In genomic region chr18:2212846-2213245, GRCh38 we compare ENCODE assay signal across 38 cellular contexts.
"Had no signal": no experiment of that assay in that cellular context is flagged by ENCODE, and none has a peak within 500 bp of the region (broad histone marks: within the 10 kb centered on the region; RNA-seq: fewer than 3 reads in every experiment).

No MANE protein-coding gene starts in this region.

- DNase-seq: activated B cell treated with CpG ODN at 0.5 μM for 24 hours; activated CD4-positive, alpha-beta memory T cell treated with anti-CD3 and anti-CD28 coated beads, Interleukin-2, amount 10 ng/mL, durations not matched to agents 7 days and 5 days; activated CD4-positive, alpha-beta T cell treated with anti-CD3 and anti-CD28 coated beads for 4 hours; activated CD4-positive, alpha-beta T cell treated with anti-CD3 and anti-CD28 coated beads, Interleukin-2, amount 10 ng/mL, durations not matched to agents 24 days and 14 days; activated CD4-positive, alpha-beta T cell treated with anti-CD3 and anti-CD28 coated beads, Interleukin-2, amount 50 U/mL, for 48 hours; activated CD4-positive, CD25-positive, alpha-beta regulatory T cell treated with anti-CD3 and anti-CD28 coated beads, Interleukin-2, amount 50 U/mL, for 72 hours; activated CD8-positive, alpha-beta memory T cell treated with anti-CD3 and anti-CD28 coated beads for 24 hours; activated CD8-positive, alpha-beta memory T cell treated with anti-CD3 and anti-CD28 coated beads, Interleukin-2, amount 10 ng/mL, durations not matched to agents 7 days and 5 days; activated CD8-positive, alpha-beta T cell treated with anti-CD3 and anti-CD28 coated beads, Interleukin-2, amount 10 ng/mL, durations not matched to agents 7 days and 5 days; activated effector memory CD4-positive, alpha-beta T cell treated with anti-CD3 and anti-CD28 coated beads, Interleukin-2, amount 50 U/mL, for 16 hours; activated gamma-delta T cell treated with Interleukin-2 at 50 U/mL for 16 hours; activated naive CD4-positive, alpha-beta T cell; activated naive CD4-positive, alpha-beta T cell treated with anti-CD3 and anti-CD28 coated beads for 36 hours; activated naive CD4-positive, alpha-beta T cell treated with anti-CD3 and anti-CD28 coated beads, Interleukin-2, amount 50 U/mL, for 16 hours; activated naive CD8-positive, alpha-beta T cell treated with anti-CD3 and anti-CD28 coated beads for 36 hours; activated T-cell treated with anti-CD3 and anti-CD28 coated beads for 4 hours; activated T-cell treated with anti-CD3 and anti-CD28 coated beads, Interleukin-2, amount 50 U/mL, for 1 hour; activated T-cell treated with anti-CD3 and anti-CD28 coated beads, Interleukin-2, amount 50 U/mL, for 4 hours; activated T-cell treated with anti-CD3 and anti-CD28 coated beads, Interleukin-2, amount 50 U/mL, for 72 hours; adrenal gland; amniotic stem cell; aorta; caudate nucleus; cerebellar nuclear complex; T-helper 1 cell; T-helper 2 cell; T-helper 9 cell had no signal

- H3K27ac ChIP-seq: adrenal gland, cardiac muscle cell, VCaP had no signal

- ATAC-seq: activated CD8-positive, alpha-beta memory T cell treated with anti-CD3 and anti-CD28 coated beads, Interleukin-2, amount 10 ng/mL, durations not matched to agents 7 days and 5 days; activated CD8-positive, alpha-beta T cell treated with anti-CD3 and anti-CD28 coated beads, Interleukin-2, amount 10 ng/mL, durations not matched to agents 7 days and 5 days; activated naive CD4-positive, alpha-beta T cell treated with anti-CD3 and anti-CD28 coated beads, Interleukin-2, amount 50 U/mL, for 72 hours; activated T-cell treated with anti-CD3 and anti-CD28 coated beads, Interleukin-2, amount 50 U/mL, for 4 hours; activated T-cell treated with anti-CD3 and anti-CD28 coated beads, Interleukin-2, amount 50 U/mL, for 72 hours; activated T-helper 17 cell treated with anti-CD3 and anti-CD28 coated beads, Interleukin-2, amount 50 U/mL, for 72 hours had no signal

- H3K27ac Mint-ChIP-seq: activated B cell treated with CpG ODN at 0.5 μM for 24 hours; activated CD4-positive, alpha-beta memory T cell treated with anti-CD3 and anti-CD28 coated beads, Interleukin-2, amount 10 ng/mL, durations not matched to agents 7 days and 5 days; activated CD4-positive, alpha-beta T cell treated with anti-CD3 and anti-CD28 coated beads, Interleukin-2, amount 10 ng/mL, durations not matched to agents 24 days and 14 days; activated CD8-positive, alpha-beta memory T cell treated with anti-CD3 and anti-CD28 coated beads, Interleukin-2, amount 10 ng/mL, durations not matched to agents 7 days and 5 days; activated CD8-positive, alpha-beta T cell treated with anti-CD3 and anti-CD28 coated beads, Interleukin-2, amount 10 ng/mL, durations not matched to agents 7 days and 5 days; activated naive CD4-positive, alpha-beta T cell treated with anti-CD3 and anti-CD28 coated beads for 36 hours; activated naive CD4-positive, alpha-beta T cell treated with anti-CD3 and anti-CD28 coated beads, Interleukin-2, amount 50 U/mL, for 72 hours; activated naive CD8-positive, alpha-beta T cell treated with anti-CD3 and anti-CD28 coated beads for 36 hours; activated T-cell treated with anti-CD3 and anti-CD28 coated beads, Interleukin-2, amount 50 U/mL, for 72 hours; activated T-helper 1 cell treated with anti-CD3 and anti-CD28 coated beads, Interleukin-12 subunit alpha, Interleukin-12 subunit beta, Interleukin-2, Interleukin-4 antibody, amounts not matched to agents 30 ng/mL and 10 ng/mL and 1 ng/mL, durations not matched to agents 14 hours and 24 hours and 36 hours; activated T-helper 17 cell treated with anti-CD3 and anti-CD28 coated beads, Interleukin-2, amount 50 U/mL, for 72 hours; T-helper 1 cell treated with Interleukin-12 subunit alpha and Interleukin-12 subunit beta and Interleukin-4 antibody, amounts not matched to agents 30 μg/mL and 1 μg/mL, for 36 hours; T-helper 2 cell treated with Interferon-gamma antibody and Interleukin-4, amounts not matched to agents 5 μg/mL and 100 μg/mL, for 36 hours had no signal

- H3K27me3 Mint-ChIP-seq: brain had no signal

- H3K4me1 ChIP-seq: adrenal gland had no signal

- H3K9me3 Mint-ChIP-seq: activated CD4-positive, alpha-beta memory T cell treated with anti-CD3 and anti-CD28 coated beads, Interleukin-2, amount 10 ng/mL, durations not matched to agents 7 days and 5 days; activated T-helper 1 cell treated with anti-CD3 and anti-CD28 coated beads, Interleukin-12 subunit alpha, Interleukin-12 subunit beta, Interleukin-2, Interleukin-4 antibody, amounts not matched to agents 30 ng/mL and 10 ng/mL and 1 ng/mL, durations not matched to agents 14 hours and 24 hours and 36 hours; central memory CD8-positive, alpha-beta T cell; T-helper 2 cell treated with Interferon-gamma antibody and Interleukin-4, amounts not matched to agents 5 μg/mL and 100 μg/mL, for 36 hours had no signal

- H3K4me3 Mint-ChIP-seq: activated B cell treated with CpG ODN at 0.5 μM for 24 hours; activated CD4-positive, alpha-beta memory T cell treated with anti-CD3 and anti-CD28 coated beads, Interleukin-2, amount 10 ng/mL, durations not matched to agents 7 days and 5 days; activated CD4-positive, alpha-beta T cell treated with anti-CD3 and anti-CD28 coated beads, Interleukin-2, amount 10 ng/mL, durations not matched to agents 24 days and 14 days; activated CD8-positive, alpha-beta memory T cell treated with anti-CD3 and anti-CD28 coated beads, Interleukin-2, amount 10 ng/mL, durations not matched to agents 7 days and 5 days; activated CD8-positive, alpha-beta T cell treated with anti-CD3 and anti-CD28 coated beads, Interleukin-2, amount 10 ng/mL, durations not matched to agents 7 days and 5 days; activated naive CD4-positive, alpha-beta T cell treated with anti-CD3 and anti-CD28 coated beads for 36 hours; activated naive CD8-positive, alpha-beta T cell treated with anti-CD3 and anti-CD28 coated beads for 36 hours; activated T-cell treated with anti-CD3 and anti-CD28 coated beads, Interleukin-2, amount 50 U/mL, for 4 hours; activated T-cell treated with anti-CD3 and anti-CD28 coated beads, Interleukin-2, amount 50 U/mL, for 72 hours; activated T-helper 1 cell treated with anti-CD3 and anti-CD28 coated beads, Interleukin-12 subunit alpha, Interleukin-12 subunit beta, Interleukin-2, Interleukin-4 antibody, amounts not matched to agents 30 ng/mL and 10 ng/mL and 1 ng/mL, durations not matched to agents 14 hours and 24 hours and 36 hours; activated T-helper 17 cell treated with anti-CD3 and anti-CD28 coated beads, Interleukin-2, amount 50 U/mL, for 72 hours; brain; central memory CD8-positive, alpha-beta T cell; T-helper 1 cell treated with Interleukin-12 subunit alpha and Interleukin-12 subunit beta and Interleukin-4 antibody, amounts not matched to agents 30 μg/mL and 1 μg/mL, for 36 hours; T-helper 2 cell treated with Interferon-gamma antibody and Interleukin-4, amounts not matched to agents 5 μg/mL and 100 μg/mL, for 36 hours had no signal

- H3K4me3 ChIP-seq: adrenal gland, cardiac muscle cell had no signal

- H3K9me3 ChIP-seq: adrenal gland had no signal

- H3K27me3 ChIP-seq: adrenal gland, cardiac muscle cell had no signal

- H3K36me3 Mint-ChIP-seq: activated CD8-positive, alpha-beta memory T cell treated with anti-CD3 and anti-CD28 coated beads, Interleukin-2, amount 10 ng/mL, durations not matched to agents 7 days and 5 days; activated naive CD4-positive, alpha-beta T cell treated with anti-CD3 and anti-CD28 coated beads, Interleukin-2, amount 50 U/mL, for 72 hours; activated naive CD8-positive, alpha-beta T cell treated with anti-CD3 and anti-CD28 coated beads for 36 hours; brain had no signal

- FAIRE-seq: bronchial epithelial cell, TTC549 had no signal

- H3K4me1 Mint-ChIP-seq: activated B cell treated with CpG ODN at 0.5 μM for 24 hours; activated CD4-positive, alpha-beta memory T cell treated with anti-CD3 and anti-CD28 coated beads, Interleukin-2, amount 10 ng/mL, durations not matched to agents 7 days and 5 days; activated CD4-positive, alpha-beta T cell treated with anti-CD3 and anti-CD28 coated beads, Interleukin-2, amount 10 ng/mL, durations not matched to agents 24 days and 14 days; activated CD8-positive, alpha-beta memory T cell treated with anti-CD3 and anti-CD28 coated beads, Interleukin-2, amount 10 ng/mL, durations not matched to agents 7 days and 5 days; activated naive CD8-positive, alpha-beta T cell treated with anti-CD3 and anti-CD28 coated beads for 36 hours; activated T-helper 17 cell treated with anti-CD3 and anti-CD28 coated beads, Interleukin-2, amount 50 U/mL, for 72 hours; brain; central memory CD8-positive, alpha-beta T cell had no signal

- H3K36me3 ChIP-seq: adrenal gland, cardiac muscle cell had no signal
